Comparison of ENCODE assay signal across 12 cellular contexts in genomic region chr7:69651101-69651590, GRCh38. TPM values are rescaled to one million over a fixed set of nuclear protein-coding genes. Genes with fewer than 3 reads are reported as not detected.
A peak's percentile ranks its signal among the peaks of the same experiment; 100 is the strongest.
DNase-seq lines count a peak whose midpoint lies in the region; ATAC-seq and TF ChIP-seq lines count a peak whose summit lies in the region.
"Had no signal": no experiment of that assay in that cellular context is flagged by ENCODE, and none has a peak within 500 bp of the region (broad histone marks: within the 10 kb centered on the region; RNA-seq: fewer than 3 reads in every experiment).

No MANE protein-coding gene starts in this region.

- H3K27me3 ChIP-seq in WERI-Rb-1 (ENCODE audit: insufficient read depth, low read depth, severe bottlenecking) (peaks cover 27% of the 10 kb centered on the region), BE2C (no peaks in the 10 kb centered on the region)

- peaks cover 25% of the 10 kb centered on the region for H3K4me1 Mint-ChIP-seq in memory B cell

- DNase-seq in NCI-H82 (lab: John Stamatoyannopoulos, UW), result peak; percentile 28
- no peak for DNase-seq in NCI-H82 treated with DMSO at 0.1 percent for 48 hours (lab: John Stamatoyannopoulos, UW; ENCODE audit: unreplicated experiment)
- peak in 1 of 2 donors; percentile 10 for DNase-seq in memory B cell (ENCODE audit: low spot score in 2 of 2)
- no peak for DNase-seq in WERI-Rb-1
- DNase-seq in OCI-M2 (lab: John Stamatoyannopoulos, UW; ENCODE audit: unreplicated experiment), result no peak
- no peak for DNase-seq in BE2C
- DNase-seq: 8988T; activated naive CD4-positive, alpha-beta T cell; GF-D8; kidney had no signal

- no peak overlapping the region for H3K4me3 Mint-ChIP-seq in memory B cell

- TF ChIP-seq CTCF in WERI-Rb-1 (IDR thresholded peaks at IDR 0.05; ENCODE audit: low read depth, low read length) (no peak), BE2C (IDR thresholded peaks at IDR 0.05; ENCODE audit: low read depth, low read length) (no peak)

- no peaks in the 10 kb centered on the region for H3K36me3 ChIP-seq in WERI-Rb-1
- H3K36me3 ChIP-seq in BE2C, result no peaks in the 10 kb centered on the region

- H3K27me3 Mint-ChIP-seq in memory B cell, result no peaks in the 10 kb centered on the region

- peak; percentile 91 for ATAC-seq in GM21529 (IDR thresholded peaks at IDR 0.05; ENCODE audit: unreplicated experiment)
- peak; percentile 64 for ATAC-seq in HG03280 (IDR thresholded peaks at IDR 0.05; ENCODE audit: unreplicated experiment)
- ATAC-seq in memory B cell (ENCODE audit: low read depth), result peak; percentile 88

- H3K9me3 ChIP-seq in WERI-Rb-1 (ENCODE audit: severe bottlenecking), result no peaks in the 10 kb centered on the region
- H3K9me3 ChIP-seq in BE2C, result no peaks in the 10 kb centered on the region

- H3K27ac ChIP-seq in WERI-Rb-1, result no peak overlapping the region

- H3K9me3 Mint-ChIP-seq in memory B cell, result no peaks in the 10 kb centered on the region

- H3K27ac Mint-ChIP-seq in memory B cell, result peak overlapping the region; percentile 90

- no peaks in the 10 kb centered on the region for H3K36me3 Mint-ChIP-seq in memory B cell

- H3K4me1 ChIP-seq in BE2C, result peaks cover 28% of the 10 kb centered on the region

- H3K4me3 ChIP-seq in WERI-Rb-1 (ENCODE audit: low read depth, low read length) (no peak overlapping the region), BE2C (ENCODE audit: low read depth, low read length) (no peak overlapping the region)

RNA-seq across cellular contexts. Expression of gene AUTS2, which starts 52.9 kb away (rescaled TPM):
- 58.0 TPM for polyA plus RNA-seq in BE2C (2012; ENCODE audit: insufficient read depth, insufficient read length, low read depth)
